In the genomic region with DNA sequence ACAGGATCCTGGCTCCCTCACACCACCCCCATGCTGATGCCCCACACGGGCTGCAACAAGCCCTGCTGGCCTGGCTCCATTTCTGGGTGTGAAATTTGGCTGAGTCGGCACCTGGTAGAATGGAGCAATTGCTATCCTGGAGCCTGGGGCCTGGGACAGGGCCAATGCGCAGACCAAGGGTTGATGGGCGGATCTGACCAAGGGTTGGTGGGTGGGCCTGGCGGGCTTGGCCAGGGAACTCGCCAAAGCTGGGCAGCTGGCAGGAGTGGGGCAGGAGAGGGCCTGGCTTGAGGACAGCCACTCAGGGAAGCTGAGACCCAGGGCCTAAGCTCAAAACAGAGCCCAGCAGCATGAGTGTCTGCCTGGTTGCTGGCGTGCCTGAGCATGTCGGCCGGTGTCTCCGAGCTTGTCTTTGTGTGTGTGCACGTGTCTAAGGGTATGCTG, we compare ENCODE assay signal across 20 cellular contexts.
A peak's percentile ranks its signal among the peaks of the same experiment; 100 is the strongest.
DNase-seq lines count a peak whose midpoint lies in the region; ATAC-seq, FAIRE-seq and TF ChIP-seq lines count a peak whose summit lies in the region.
"Had no signal": no experiment of that assay in that cellular context is flagged by ENCODE, and none has a peak within 500 bp of the region (broad histone marks: within the 10 kb centered on the region; RNA-seq: fewer than 3 reads in every experiment).

No MANE protein-coding gene starts in this region.

- no peaks in the 10 kb centered on the region for H3K27me3 ChIP-seq in bronchial epithelial cell (ENCODE audit: control insufficient read depth, insufficient read depth, low read length)
- H3K27me3 ChIP-seq: dorsolateral prefrontal cortex, Peyer's patch, testis had no signal

- H3K4me2 ChIP-seq in A549, result no peak overlapping the region

- no peaks in the 10 kb centered on the region for H3K36me3 ChIP-seq in bronchial epithelial cell (ENCODE audit: control insufficient read depth, insufficient read depth, low read length)
- H3K36me3 ChIP-seq: Peyer's patch, spleen had no signal

- DNase-seq in A549 (ENCODE audit: low read depth in 1 of 2, low spot score in 1 of 2) (no peak), NCI-H1694 treated with DMSO at 0.1 percent for 48 hours (lab: John Stamatoyannopoulos, UW) (peak; percentile 52), bronchial epithelial cell (ENCODE audit: low read depth) (peak; percentile 88), lower leg skin (ENCODE audit: low spot score in 2 of 2) (peak; percentile 74 to 89), ecto neural progenitor cell (ENCODE audit: low spot score) (no peak)
- no peak for DNase-seq in stimulated activated naive CD4-positive, alpha-beta T cell treated with Interleukin-2 at 50 U/mL for 16 hours (lab: John Stamatoyannopoulos, UW)
- no peak for DNase-seq in effector CD4-positive, alpha-beta T cell
- DNase-seq: ACHN; activated CD4-positive, alpha-beta T cell treated with anti-CD3 and anti-CD28 coated beads, Interleukin-2, amount 10 ng/mL, durations not matched to agents 7 days and 5 days; activated CD8-positive, alpha-beta memory T cell treated with anti-CD3 and anti-CD28 coated beads, Interleukin-2, amount 50 U/mL, for 4 hours; activated effector memory CD4-positive, alpha-beta T cell treated with Interleukin-2 at 50 U/mL for 16 hours; CD4-positive, alpha-beta memory T cell; GOT3; NCI-H2029 treated with DMSO at 0.1 percent for 48 hours; spleen; testis had no signal

- CTCF ChIA-PET in A549 (lab: Yijun Ruan, JAX), result no interaction called here

- TF ChIP-seq CTCF in A549 (IDR thresholded peaks at IDR 0.05) (no peak), bronchial epithelial cell (IDR thresholded peaks at IDR 0.05; ENCODE audit: insufficient read depth, low read length, severe bottlenecking) (no peak), lower leg skin (IDR thresholded peaks at IDR 0.05) (no peak)

- no peak for TF ChIP-seq EP300 in A549 (IDR thresholded peaks at IDR 0.05)

- TF ChIP-seq RAD21 in A549 (conservative IDR thresholded peaks at IDR 0.05 in 1 of 2, IDR thresholded peaks at IDR 0.05 in 1 of 2), result no peak

- WGBS in A549 (ENCODE audit: missing lambda C conversion rate), result 70% methylated on average over 4 of the region's 11 CpGs
- WGBS in lower leg skin, 2 donors, result 59 to 78% methylated on average over 8 to 11 of the region's 11 CpGs

- H3K4me3 ChIP-seq in A549 (no peak overlapping the region), bronchial epithelial cell (ENCODE audit: low read depth, low read length) (no peak overlapping the region), lower leg skin (ENCODE audit: low read depth, poor library complexity, severe bottlenecking) (no peak overlapping the region)
- H3K4me3 ChIP-seq: dorsolateral prefrontal cortex, Peyer's patch, spleen, testis had no signal

- POLR2A ChIA-PET in A549 (lab: Yijun Ruan, JAX), result no interaction called here

- H3K9me3 ChIP-seq in A549, result no peaks in the 10 kb centered on the region
- H3K9me3 ChIP-seq: Peyer's patch, spleen, testis had no signal

- no peak overlapping the region for H3K27ac ChIP-seq in A549
- H3K27ac ChIP-seq: Peyer's patch, spleen, testis had no signal

- no peak for TF ChIP-seq POLR2A in A549 (IDR thresholded peaks at IDR 0.05; ENCODE audit: low read length)
- no peak for TF ChIP-seq POLR2A in lower leg skin (IDR thresholded peaks at IDR 0.05)

- intact Hi-C loops in lower leg skin (cut with DNase I; ENCODE audit: low total_unique reads), result no loop called here

- ATAC-seq in A549, result no peak
- ATAC-seq in HG03442 (IDR thresholded peaks at IDR 0.05; ENCODE audit: unreplicated experiment), result no peak
- ATAC-seq: SK-N-SH treated with all-trans-retinoic acid at 6 μM for 48 hours had no signal

- H3K4me1 ChIP-seq in A549, result no peaks in the 10 kb centered on the region
- H3K4me1 ChIP-seq: Peyer's patch had no signal

- FAIRE-seq in A549 (lab: Jason Lieb, UNC), result no peak
- FAIRE-seq in bronchial epithelial cell (lab: Jason Lieb, UNC), result peak; percentile 50

TF ChIP-seq in A549, 52 proteins besides CTCF, POLR2A, EP300 and RAD21:
- TF ChIP-seq GATA3 (IDR thresholded peaks at IDR 0.05; ENCODE audit: borderline replicate concordance) (no peak), HOXB13 (CRISPR knock-in tag; IDR thresholded peaks at IDR 0.05; ENCODE audit: low read depth) (no peak), HDAC2 (IDR thresholded peaks at IDR 0.05) (no peak), MAFK (IDR thresholded peaks at IDR 0.05; ENCODE audit: partially characterized antibody) (peak; percentile 55)

Comparison
In these comparisons a context has a peak if more than half of its experiments do, and no peak if none do; other contexts are left out.
1. DNase-seq: peak in NCI-H1694 treated with DMSO at 0.1 percent for 48 hours (single experiment), bronchial epithelial cell (single experiment) and lower leg skin (2 of 2); none in A549 (0 of 2), ecto neural progenitor cell (single experiment), stimulated activated naive CD4-positive, alpha-beta T cell treated with Interleukin-2 at 50 U/mL for 16 hours (single experiment) and effector CD4-positive, alpha-beta T cell (single experiment).